In genomic region chr14:89427426-89428162, GRCh38 we compare ENCODE assay signal across 11 cellular contexts. TPM values are rescaled to one million over a fixed set of nuclear protein-coding genes. Genes with fewer than 3 reads are reported as not detected.
DNase-seq lines count a peak whose midpoint lies in the region; ATAC-seq and TF ChIP-seq lines count a peak whose summit lies in the region.
"Had no signal": no experiment of that assay in that cellular context is flagged by ENCODE, and none has a peak within 500 bp of the region (broad histone marks: within the 10 kb centered on the region; RNA-seq: fewer than 3 reads in every experiment).

No MANE protein-coding gene starts in this region.

- ATAC-seq in RWPE2 (ENCODE audit: low read depth) = no peak
- no peak for ATAC-seq in naive thymus-derived CD8-positive, alpha-beta T cell
- ATAC-seq in T-cell (replicated peaks in 1 of 4) = no peak

- H3K4me1 Mint-ChIP-seq in naive thymus-derived CD8-positive, alpha-beta T cell = peaks cover 16 to 88% (median 64%) of the 10 kb centered on the region in 4 donors
- peaks cover 56 to 80% (median 79%) of the 10 kb centered on the region in 3 donors for H3K4me1 Mint-ChIP-seq in T-cell

- H3K27ac Mint-ChIP-seq in naive thymus-derived CD8-positive, alpha-beta T cell = peak overlapping the region; percentile 3 to 89 (median 76)
- H3K27ac Mint-ChIP-seq in T-cell = peak overlapping the region in 1 of 2 donors; percentile 44

- H3K4me1 ChIP-seq in ACC112 (ENCODE audit: control insufficient read depth, insufficient read depth, low read length, unreplicated experiment) (peaks cover 65% of the 10 kb centered on the region), RWPE2 (ENCODE audit: insufficient read depth, poor library complexity, severe bottlenecking) (peaks cover 59% of the 10 kb centered on the region)

- peak overlapping the region in 7 of 10 donors; percentile 38 to 86 (median 52) for H3K4me3 Mint-ChIP-seq in naive thymus-derived CD8-positive, alpha-beta T cell
- H3K4me3 Mint-ChIP-seq in T-cell = no peak overlapping the region

- H3K9me3 Mint-ChIP-seq in naive thymus-derived CD8-positive, alpha-beta T cell = no peaks in the 10 kb centered on the region
- H3K9me3 Mint-ChIP-seq in T-cell = peaks cover 0 to 2% (median 0%) of the 10 kb centered on the region in 3 donors

- H2AFZ ChIP-seq in ACC112 (ENCODE audit: low read length, unreplicated experiment) = peak overlapping the region; percentile 47

- H3K36me3 Mint-ChIP-seq in naive thymus-derived CD8-positive, alpha-beta T cell = peaks cover 0 to 4% (median 0%) of the 10 kb centered on the region in 3 donors
- H3K36me3 Mint-ChIP-seq in T-cell = no peaks in the 10 kb centered on the region

- POLR2A ChIA-PET in naive thymus-derived CD8-positive, alpha-beta T cell (lab: Charles Lee) = interaction anchor here (0.7 to 3.3 kb wide), 3 partner anchors 9 to 58 kb away, joined by 5 to 12 read pairs (median 5); no protein-coding TSS in a partner anchor
- POLR2A ChIA-PET in T-cell (lab: Charles Lee) = no interaction called here

- H3K27ac ChIP-seq in ACC112 (ENCODE audit: low read depth, low read length) (peak overlapping the region; percentile 68), RWPE2 (ENCODE audit: poor library complexity, severe bottlenecking) (peak overlapping the region; percentile 92)

- no peaks in the 10 kb centered on the region for H3K9me3 ChIP-seq in RWPE2 (ENCODE audit: severe bottlenecking)

- H3K27me3 Mint-ChIP-seq in naive thymus-derived CD8-positive, alpha-beta T cell = no peaks in the 10 kb centered on the region
- H3K27me3 Mint-ChIP-seq in T-cell = no peaks in the 10 kb centered on the region

- H3K4me3 ChIP-seq in ACC112 (ENCODE audit: low read depth, low read length) = no peak overlapping the region
- no peak overlapping the region for H3K4me3 ChIP-seq in RWPE2 (ENCODE audit: severe bottlenecking)
- H3K4me3 ChIP-seq in fibroblast of the aortic adventitia (ENCODE audit: low read depth, low read length) = no peak overlapping the region
- H3K4me3 ChIP-seq: lung had no signal

- H3K36me3 ChIP-seq in ACC112 (ENCODE audit: insufficient read depth, low read length) (no peaks in the 10 kb centered on the region), RWPE2 (ENCODE audit: low read depth) (no peaks in the 10 kb centered on the region)

- no peaks in the 10 kb centered on the region for H3K79me2 ChIP-seq in ACC112 (ENCODE audit: control insufficient read depth, insufficient read depth, low read length, unreplicated experiment)

- DNase-seq in RWPE2 (ENCODE audit: low spot score) = no peak
- peak; percentile 57 for DNase-seq in fibroblast of the aortic adventitia (ENCODE audit: low read depth)
- no peak for DNase-seq in naive thymus-derived CD8-positive, alpha-beta T cell
- no peak for DNase-seq in DMS53 (lab: John Stamatoyannopoulos, UW)
- no peak for DNase-seq in RKO (ENCODE audit: low spot score)
- DNase-seq in KG1 (lab: John Stamatoyannopoulos, UW) = no peak
- DNase-seq in T-cell = no peak
- DNase-seq: AML-193, NCI-H2029 had no signal

- CTCF ChIA-PET in T-cell (lab: Charles Lee) = interaction anchor here in 1 of 2 donors (0.7 kb wide), 1 partner anchor 216 kb away, joined by 4 read pairs; no protein-coding TSS in a partner anchor

- TF ChIP-seq CTCF in RWPE2 (IDR thresholded peaks at IDR 0.05; ENCODE audit: poor library complexity, severe bottlenecking) = no peak
- no peak for TF ChIP-seq CTCF in fibroblast of the aortic adventitia (IDR thresholded peaks at IDR 0.05; ENCODE audit: insufficient read depth, low read length)

- H3K27me3 ChIP-seq in ACC112 (ENCODE audit: insufficient read depth, low read length) (no peaks in the 10 kb centered on the region), RWPE2 (ENCODE audit: insufficient read depth, poor library complexity, severe bottlenecking) (no peaks in the 10 kb centered on the region)

RNA-seq across cellular contexts. Expression of gene FOXN3, which starts 10.6 kb away (rescaled TPM):
- total RNA-seq in fibroblast of the aortic adventitia (ENCODE audit: low replicate concordance) (35.3 and 39.4 TPM in 2 replicates), T-cell (100 to 1,000 TPM in 3 of 5 donors, 10 to 100 TPM in 2; 92.8 to 176 (median 103) TPM)
- 100 to 1,000 TPM; 125 to 141 TPM for total RNA-seq in naive thymus-derived CD8-positive, alpha-beta T cell
- polyA plus RNA-seq in naive thymus-derived CD8-positive, alpha-beta T cell = 100 to 1,000 TPM; 107 to 148 (median 116) TPM

Comparison
In these comparisons a context has a peak if more than half of its experiments do, and no peak if none do; other contexts are left out.
1. H3K4me3 Mint-ChIP-seq: peak in naive thymus-derived CD8-positive, alpha-beta T cell (7 of 10); none in T-cell (0 of 3).